In the genomic region with DNA sequence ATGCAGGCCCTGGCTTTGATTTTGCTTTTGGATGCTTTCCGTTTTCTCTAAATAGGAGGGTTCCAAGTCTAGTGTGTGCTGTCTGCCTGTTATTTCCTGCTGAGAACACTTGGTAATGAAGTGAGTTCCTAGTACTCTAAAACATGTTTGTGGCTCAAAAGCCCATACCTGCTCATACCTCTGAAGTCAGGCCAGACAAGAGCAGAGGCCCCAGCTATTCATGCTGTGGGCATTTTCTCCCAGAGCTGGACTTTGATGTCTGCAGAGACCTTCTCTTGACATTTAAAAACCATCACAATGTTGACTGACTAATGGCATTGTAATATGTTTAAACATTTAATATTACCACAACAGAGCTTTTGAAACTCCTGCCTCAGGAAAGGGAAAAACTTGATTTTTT, we compare ENCODE assay signal across 1 cellular context.
TF ChIP-seq lines count a peak whose summit lies in the region.

No MANE protein-coding gene starts in this region.

TF ChIP-seq in GM23338, 12 proteins besides CTCF, POLR2A, EP300 and RAD21 (continued from another document):
- TF ChIP-seq, protein P1, sequence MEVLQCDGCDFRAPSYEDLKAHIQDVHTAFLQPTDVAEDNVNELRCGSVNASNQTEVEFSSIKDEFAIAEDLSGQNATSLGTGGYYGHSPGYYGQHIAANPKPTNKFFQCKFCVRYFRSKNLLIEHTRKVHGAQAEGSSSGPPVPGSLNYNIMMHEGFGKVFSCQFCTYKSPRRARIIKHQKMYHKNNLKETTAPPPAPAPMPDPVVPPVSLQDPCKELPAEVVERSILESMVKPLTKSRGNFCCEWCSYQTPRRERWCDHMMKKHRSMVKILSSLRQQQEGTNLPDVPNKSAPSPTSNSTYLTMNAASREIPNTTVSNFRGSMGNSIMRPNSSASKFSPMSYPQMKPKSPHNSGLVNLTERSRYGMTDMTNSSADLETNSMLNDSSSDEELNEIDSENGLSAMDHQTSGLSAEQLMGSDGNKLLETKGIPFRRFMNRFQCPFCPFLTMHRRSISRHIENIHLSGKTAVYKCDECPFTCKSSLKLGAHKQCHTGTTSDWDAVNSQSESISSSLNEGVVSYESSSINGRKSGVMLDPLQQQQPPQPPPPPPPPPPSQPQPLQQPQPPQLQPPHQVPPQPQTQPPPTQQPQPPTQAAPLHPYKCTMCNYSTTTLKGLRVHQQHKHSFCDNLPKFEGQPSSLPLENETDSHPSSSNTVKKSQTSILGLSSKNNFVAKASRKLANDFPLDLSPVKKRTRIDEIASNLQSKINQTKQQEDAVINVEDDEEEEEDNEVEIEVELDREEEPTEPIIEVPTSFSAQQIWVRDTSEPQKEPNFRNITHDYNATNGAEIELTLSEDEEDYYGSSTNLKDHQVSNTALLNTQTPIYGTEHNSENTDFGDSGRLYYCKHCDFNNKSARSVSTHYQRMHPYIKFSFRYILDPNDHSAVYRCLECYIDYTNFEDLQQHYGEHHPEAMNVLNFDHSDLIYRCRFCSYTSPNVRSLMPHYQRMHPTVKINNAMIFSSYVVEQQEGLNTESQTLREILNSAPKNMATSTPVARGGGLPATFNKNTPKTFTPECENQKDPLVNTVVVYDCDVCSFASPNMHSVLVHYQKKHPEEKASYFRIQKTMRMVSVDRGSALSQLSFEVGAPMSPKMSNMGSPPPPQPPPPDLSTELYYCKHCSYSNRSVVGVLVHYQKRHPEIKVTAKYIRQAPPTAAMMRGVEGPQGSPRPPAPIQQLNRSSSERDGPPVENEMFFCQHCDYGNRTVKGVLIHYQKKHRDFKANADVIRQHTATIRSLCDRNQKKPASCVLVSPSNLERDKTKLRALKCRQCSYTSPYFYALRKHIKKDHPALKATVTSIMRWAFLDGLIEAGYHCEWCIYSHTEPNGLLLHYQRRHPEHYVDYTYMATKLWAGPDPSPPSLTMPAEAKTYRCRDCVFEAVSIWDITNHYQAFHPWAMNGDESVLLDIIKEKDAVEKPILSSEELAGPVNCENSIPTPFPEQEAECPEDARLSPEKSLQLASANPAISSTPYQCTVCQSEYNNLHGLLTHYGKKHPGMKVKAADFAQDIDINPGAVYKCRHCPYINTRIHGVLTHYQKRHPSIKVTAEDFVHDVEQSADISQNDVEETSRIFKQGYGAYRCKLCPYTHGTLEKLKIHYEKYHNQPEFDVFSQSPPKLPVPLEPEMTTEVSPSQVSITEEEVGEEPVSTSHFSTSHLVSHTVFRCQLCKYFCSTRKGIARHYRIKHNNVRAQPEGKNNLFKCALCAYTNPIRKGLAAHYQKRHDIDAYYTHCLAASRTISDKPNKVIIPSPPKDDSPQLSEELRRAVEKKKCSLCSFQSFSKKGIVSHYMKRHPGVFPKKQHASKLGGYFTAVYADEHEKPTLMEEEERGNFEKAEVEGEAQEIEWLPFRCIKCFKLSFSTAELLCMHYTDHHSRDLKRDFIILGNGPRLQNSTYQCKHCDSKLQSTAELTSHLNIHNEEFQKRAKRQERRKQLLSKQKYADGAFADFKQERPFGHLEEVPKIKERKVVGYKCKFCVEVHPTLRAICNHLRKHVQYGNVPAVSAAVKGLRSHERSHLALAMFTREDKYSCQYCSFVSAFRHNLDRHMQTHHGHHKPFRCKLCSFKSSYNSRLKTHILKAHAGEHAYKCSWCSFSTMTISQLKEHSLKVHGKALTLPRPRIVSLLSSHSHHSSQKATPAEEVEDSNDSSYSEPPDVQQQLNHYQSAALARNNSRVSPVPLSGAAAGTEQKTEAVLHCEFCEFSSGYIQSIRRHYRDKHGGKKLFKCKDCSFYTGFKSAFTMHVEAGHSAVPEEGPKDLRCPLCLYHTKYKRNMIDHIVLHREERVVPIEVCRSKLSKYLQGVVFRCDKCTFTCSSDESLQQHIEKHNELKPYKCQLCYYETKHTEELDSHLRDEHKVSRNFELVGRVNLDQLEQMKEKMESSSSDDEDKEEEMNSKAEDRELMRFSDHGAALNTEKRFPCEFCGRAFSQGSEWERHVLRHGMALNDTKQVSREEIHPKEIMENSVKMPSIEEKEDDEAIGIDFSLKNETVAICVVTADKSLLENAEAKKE (CRISPR knock-in tag; IDR thresholded peaks at IDR 0.05), result no peak
- TF ChIP-seq CREB1 (CRISPR knock-in tag; IDR thresholded peaks at IDR 0.05; ENCODE audit: low read depth), result no peak
- no peak for TF ChIP-seq STAT1 (IDR thresholded peaks at IDR 0.05; ENCODE audit: unreplicated experiment)
- TF ChIP-seq NANOG (IDR thresholded peaks at IDR 0.05; ENCODE audit: borderline replicate concordance), result no peak
- TF ChIP-seq, protein P2, sequence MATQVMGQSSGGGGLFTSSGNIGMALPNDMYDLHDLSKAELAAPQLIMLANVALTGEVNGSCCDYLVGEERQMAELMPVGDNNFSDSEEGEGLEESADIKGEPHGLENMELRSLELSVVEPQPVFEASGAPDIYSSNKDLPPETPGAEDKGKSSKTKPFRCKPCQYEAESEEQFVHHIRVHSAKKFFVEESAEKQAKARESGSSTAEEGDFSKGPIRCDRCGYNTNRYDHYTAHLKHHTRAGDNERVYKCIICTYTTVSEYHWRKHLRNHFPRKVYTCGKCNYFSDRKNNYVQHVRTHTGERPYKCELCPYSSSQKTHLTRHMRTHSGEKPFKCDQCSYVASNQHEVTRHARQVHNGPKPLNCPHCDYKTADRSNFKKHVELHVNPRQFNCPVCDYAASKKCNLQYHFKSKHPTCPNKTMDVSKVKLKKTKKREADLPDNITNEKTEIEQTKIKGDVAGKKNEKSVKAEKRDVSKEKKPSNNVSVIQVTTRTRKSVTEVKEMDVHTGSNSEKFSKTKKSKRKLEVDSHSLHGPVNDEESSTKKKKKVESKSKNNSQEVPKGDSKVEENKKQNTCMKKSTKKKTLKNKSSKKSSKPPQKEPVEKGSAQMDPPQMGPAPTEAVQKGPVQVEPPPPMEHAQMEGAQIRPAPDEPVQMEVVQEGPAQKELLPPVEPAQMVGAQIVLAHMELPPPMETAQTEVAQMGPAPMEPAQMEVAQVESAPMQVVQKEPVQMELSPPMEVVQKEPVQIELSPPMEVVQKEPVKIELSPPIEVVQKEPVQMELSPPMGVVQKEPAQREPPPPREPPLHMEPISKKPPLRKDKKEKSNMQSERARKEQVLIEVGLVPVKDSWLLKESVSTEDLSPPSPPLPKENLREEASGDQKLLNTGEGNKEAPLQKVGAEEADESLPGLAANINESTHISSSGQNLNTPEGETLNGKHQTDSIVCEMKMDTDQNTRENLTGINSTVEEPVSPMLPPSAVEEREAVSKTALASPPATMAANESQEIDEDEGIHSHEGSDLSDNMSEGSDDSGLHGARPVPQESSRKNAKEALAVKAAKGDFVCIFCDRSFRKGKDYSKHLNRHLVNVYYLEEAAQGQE (IDR thresholded peaks at IDR 0.05; ENCODE audit: unreplicated experiment), result no peak
- TF ChIP-seq ZNF114 (CRISPR knock-in tag; IDR thresholded peaks at IDR 0.05), result no peak
- TF ChIP-seq JUNB (IDR thresholded peaks at IDR 0.05; ENCODE audit: unreplicated experiment), result no peak
